ENCODE assay signal across 21 cellular contexts in the genomic region with DNA sequence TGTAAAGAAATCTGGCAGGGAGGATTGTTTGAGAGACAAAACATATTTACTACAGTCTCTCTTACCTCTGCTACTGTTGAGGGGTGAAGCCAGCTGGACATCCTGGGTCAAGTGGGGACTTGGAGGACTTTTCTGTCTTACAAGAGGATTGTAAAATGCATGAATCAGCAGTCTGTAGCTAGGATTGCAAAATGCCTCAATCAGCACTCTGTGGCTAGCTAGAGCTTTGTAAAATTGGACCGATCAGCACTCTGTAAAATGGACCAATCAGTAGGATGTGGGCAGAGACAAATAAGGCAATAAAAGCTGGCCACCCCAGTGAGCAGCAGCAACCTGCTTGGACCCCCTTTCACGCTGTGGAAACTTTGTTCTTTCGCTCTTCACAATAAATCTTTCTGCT.
"Had no signal": no experiment of that assay in that cellular context is flagged by ENCODE, and none has a peak within 500 bp of the region (broad histone marks: within the 10 kb centered on the region; RNA-seq: fewer than 3 reads in every experiment).

No MANE protein-coding gene starts in this region.

- H3K4me3 ChIP-seq: cardiac muscle cell, esophagus muscularis mucosa, hepatocyte, left ventricle myocardium inferior, neural progenitor cell, ovary, smooth muscle cell, tibial nerve had no signal

- H3K4me3 Mint-ChIP-seq: activated naive CD4-positive, alpha-beta T cell treated with anti-CD3 and anti-CD28 coated beads for 36 hours; activated T-helper 17 cell treated with anti-CD3 and anti-CD28 coated beads, Interleukin-2, amount 50 U/mL, for 72 hours; neural progenitor cell had no signal

- H3K27ac Mint-ChIP-seq: activated naive CD4-positive, alpha-beta T cell treated with anti-CD3 and anti-CD28 coated beads for 36 hours; activated T-helper 17 cell treated with anti-CD3 and anti-CD28 coated beads, Interleukin-2, amount 50 U/mL, for 72 hours; naive B cell; neural progenitor cell had no signal

- H3K9ac ChIP-seq: neural progenitor cell had no signal

- H3K27me3 Mint-ChIP-seq: activated T-helper 17 cell treated with anti-CD3 and anti-CD28 coated beads, Interleukin-2, amount 50 U/mL, for 72 hours; naive B cell had no signal

- H3K27me3 ChIP-seq: cardiac muscle cell, esophagus muscularis mucosa, hepatocyte, neural progenitor cell, ovary, right lobe of liver, tibial nerve had no signal

- FAIRE-seq: astrocyte, colon had no signal

- H3K36me3 ChIP-seq: cardiac muscle cell, esophagus muscularis mucosa, left ventricle myocardium inferior, neural progenitor cell, ovary, right lobe of liver, tibial nerve had no signal

- H3K36me3 Mint-ChIP-seq: naive B cell, neural progenitor cell had no signal

- H3K9me3 ChIP-seq: esophagus muscularis mucosa, ovary, right lobe of liver, tibial nerve had no signal

- H3K4me1 Mint-ChIP-seq: activated T-helper 17 cell treated with anti-CD3 and anti-CD28 coated beads, Interleukin-2, amount 50 U/mL, for 72 hours; naive B cell had no signal

- DNase-seq: activated CD4-positive, alpha-beta T cell treated with anti-CD3 and anti-CD28 coated beads for 1 hour; activated CD4-positive, alpha-beta T cell treated with anti-CD3 and anti-CD28 coated beads, Interleukin-2, amount 50 U/mL, for 48 hours; activated naive CD4-positive, alpha-beta T cell treated with anti-CD3 and anti-CD28 coated beads for 36 hours; left ventricle myocardium inferior; naive B cell; ovary; right lobe of liver; stimulated activated CD4-positive, alpha-beta T cell treated with anti-CD3 and anti-CD28 coated beads, Interleukin-4, amount 100 ng/mL, for 4 hours; stimulated activated CD8-positive, alpha-beta memory T cell treated with anti-CD3 and anti-CD28 coated beads, Interleukin-4, amount 100 ng/mL, for 48 hours; stimulated activated naive CD4-positive, alpha-beta T cell treated with Interleukin-2 at 50 U/mL for 16 hours; substantia nigra; T-helper 9 cell had no signal

- H3K9me3 Mint-ChIP-seq: neural progenitor cell had no signal

- H3K4me1 ChIP-seq: esophagus muscularis mucosa, left ventricle myocardium inferior, neural progenitor cell, right lobe of liver, tibial nerve had no signal
